ENCODE assay signal across 1 cellular context in the genomic region with DNA sequence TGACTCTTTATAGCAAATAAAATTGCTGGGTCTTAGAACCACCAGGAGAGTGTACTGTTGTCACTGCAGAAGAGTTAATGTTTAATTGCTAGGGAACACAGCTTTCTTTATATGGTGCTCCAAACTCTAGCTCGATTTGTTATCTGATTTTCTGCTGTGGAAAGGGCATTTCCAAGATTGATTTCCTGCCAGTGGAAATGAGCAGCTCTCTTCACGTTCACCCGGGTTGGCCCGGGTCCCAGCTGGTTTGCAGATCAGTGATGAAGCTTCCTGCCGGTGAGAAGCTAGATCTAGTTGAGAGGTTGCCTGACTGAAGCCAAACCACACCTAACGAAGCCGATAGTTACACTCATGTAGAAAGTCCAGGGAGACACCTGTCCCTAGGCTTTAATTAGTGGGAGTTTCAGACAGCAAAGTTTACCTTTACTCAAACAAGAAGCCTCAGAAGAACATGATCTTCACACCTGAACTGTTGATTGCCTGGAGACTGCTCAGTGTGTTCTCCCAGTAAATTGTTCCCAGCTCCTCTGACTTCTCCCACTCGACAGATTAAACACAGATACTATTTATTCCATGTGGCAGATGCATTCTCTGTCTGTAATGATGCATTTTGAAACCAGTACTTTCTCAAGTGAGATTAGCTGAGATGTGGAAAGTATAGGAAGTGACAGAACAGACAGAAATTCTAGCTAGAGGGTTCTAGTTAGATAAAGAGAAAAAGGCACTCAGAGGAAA.
A peak's percentile ranks its signal among the peaks of the same experiment; 100 is the strongest.
TF ChIP-seq lines count a peak whose summit lies in the region.

No MANE protein-coding gene starts in this region.

TF ChIP-seq in HepG2, 621 proteins besides CTCF, POLR2A, EP300 and RAD21 (continued from another document and continues in another):
- TF ChIP-seq, protein P1, sequence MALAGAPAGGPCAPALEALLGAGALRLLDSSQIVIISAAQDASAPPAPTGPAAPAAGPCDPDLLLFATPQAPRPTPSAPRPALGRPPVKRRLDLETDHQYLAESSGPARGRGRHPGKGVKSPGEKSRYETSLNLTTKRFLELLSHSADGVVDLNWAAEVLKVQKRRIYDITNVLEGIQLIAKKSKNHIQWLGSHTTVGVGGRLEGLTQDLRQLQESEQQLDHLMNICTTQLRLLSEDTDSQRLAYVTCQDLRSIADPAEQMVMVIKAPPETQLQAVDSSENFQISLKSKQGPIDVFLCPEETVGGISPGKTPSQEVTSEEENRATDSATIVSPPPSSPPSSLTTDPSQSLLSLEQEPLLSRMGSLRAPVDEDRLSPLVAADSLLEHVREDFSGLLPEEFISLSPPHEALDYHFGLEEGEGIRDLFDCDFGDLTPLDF (CRISPR knock-in tag; IDR thresholded peaks at IDR 0.05), result no peak
- no peak for TF ChIP-seq ZNF30 (CRISPR knock-in tag; IDR thresholded peaks at IDR 0.05)
- TF ChIP-seq KAT7 (CRISPR knock-in tag; IDR thresholded peaks at IDR 0.05; ENCODE audit: borderline replicate concordance), result no peak; the same call in 1 of the 2 replicates
- TF ChIP-seq ZNF776 (CRISPR knock-in tag; IDR thresholded peaks at IDR 0.05), result no peak
- no peak for TF ChIP-seq MYNN (CRISPR knock-in tag; IDR thresholded peaks at IDR 0.05; ENCODE audit: low read depth)
- no peak for TF ChIP-seq MAFG (CRISPR knock-in tag; IDR thresholded peaks at IDR 0.05)
- TF ChIP-seq NFIB (CRISPR knock-in tag; IDR thresholded peaks at IDR 0.05; ENCODE audit: borderline replicate concordance), result no peak
- TF ChIP-seq ZNF605 (CRISPR knock-in tag; IDR thresholded peaks at IDR 0.05), result peak; percentile 86
- no peak for TF ChIP-seq NFYB (CRISPR knock-in tag; IDR thresholded peaks at IDR 0.05)
- TF ChIP-seq CREM (IDR thresholded peaks at IDR 0.05), result peak; percentile 43; the same call in 1 of the 2 replicates
- no peak for TF ChIP-seq CREM (CRISPR knock-in tag; IDR thresholded peaks at IDR 0.05)
- no peak for TF ChIP-seq ZNF564 (CRISPR knock-in tag; IDR thresholded peaks at IDR 0.05)
- no peak for TF ChIP-seq SNAPC2 (CRISPR knock-in tag; IDR thresholded peaks at IDR 0.05)
- TF ChIP-seq FOXK2 (IDR thresholded peaks at IDR 0.05), result no peak
- TF ChIP-seq ZNF234 (CRISPR knock-in tag; conservative IDR thresholded peaks at IDR 0.05), result no peak
- no peak for TF ChIP-seq ZNF256 (CRISPR knock-in tag; conservative IDR thresholded peaks at IDR 0.05)
- TF ChIP-seq, protein P2, sequence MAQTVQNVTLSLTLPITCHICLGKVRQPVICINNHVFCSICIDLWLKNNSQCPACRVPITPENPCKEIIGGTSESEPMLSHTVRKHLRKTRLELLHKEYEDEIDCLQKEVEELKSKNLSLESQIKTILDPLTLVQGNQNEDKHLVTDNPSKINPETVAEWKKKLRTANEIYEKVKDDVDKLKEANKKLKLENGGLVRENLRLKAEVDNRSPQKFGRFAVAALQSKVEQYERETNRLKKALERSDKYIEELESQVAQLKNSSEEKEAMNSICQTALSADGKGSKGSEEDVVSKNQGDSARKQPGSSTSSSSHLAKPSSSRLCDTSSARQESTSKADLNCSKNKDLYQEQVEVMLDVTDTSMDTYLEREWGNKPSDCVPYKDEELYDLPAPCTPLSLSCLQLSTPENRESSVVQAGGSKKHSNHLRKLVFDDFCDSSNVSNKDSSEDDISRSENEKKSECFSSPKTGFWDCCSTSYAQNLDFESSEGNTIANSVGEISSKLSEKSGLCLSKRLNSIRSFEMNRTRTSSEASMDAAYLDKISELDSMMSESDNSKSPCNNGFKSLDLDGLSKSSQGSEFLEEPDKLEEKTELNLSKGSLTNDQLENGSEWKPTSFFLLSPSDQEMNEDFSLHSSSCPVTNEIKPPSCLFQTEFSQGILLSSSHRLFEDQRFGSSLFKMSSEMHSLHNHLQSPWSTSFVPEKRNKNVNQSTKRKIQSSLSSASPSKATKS (CRISPR knock-in tag; IDR thresholded peaks at IDR 0.05), result no peak
- no peak; the same call in 1 of the 2 replicates for TF ChIP-seq ZNF362 (CRISPR knock-in tag; IDR thresholded peaks at IDR 0.05; ENCODE audit: borderline replicate concordance)
- TF ChIP-seq ETV5 (CRISPR knock-in tag; IDR thresholded peaks at IDR 0.05; ENCODE audit: borderline replicate concordance), result peak; percentile 91
- TF ChIP-seq TEF (CRISPR knock-in tag; IDR thresholded peaks at IDR 0.05), result no peak
- peak; percentile 64; the same call in 1 of the 2 replicates for TF ChIP-seq KMT2A (CRISPR knock-in tag; IDR thresholded peaks at IDR 0.05)
- TF ChIP-seq TFE3 (CRISPR knock-in tag; IDR thresholded peaks at IDR 0.05), result peak; percentile 42; the same call in 1 of the 2 replicates
- no peak for TF ChIP-seq ZNF547 (CRISPR knock-in tag; IDR thresholded peaks at IDR 0.05)
- TF ChIP-seq KDM1A (CRISPR knock-in tag; IDR thresholded peaks at IDR 0.05), result no peak
- no peak for TF ChIP-seq HNRNPL (IDR thresholded peaks at IDR 0.05; ENCODE audit: low read depth, low read length)
- 0 out of 2 replicates have a peak, but pooled peaks have one; percentile 34 for TF ChIP-seq NR2F2 (IDR thresholded peaks at IDR 0.05; ENCODE audit: borderline replicate concordance, low read depth)
- TF ChIP-seq, protein P3, sequence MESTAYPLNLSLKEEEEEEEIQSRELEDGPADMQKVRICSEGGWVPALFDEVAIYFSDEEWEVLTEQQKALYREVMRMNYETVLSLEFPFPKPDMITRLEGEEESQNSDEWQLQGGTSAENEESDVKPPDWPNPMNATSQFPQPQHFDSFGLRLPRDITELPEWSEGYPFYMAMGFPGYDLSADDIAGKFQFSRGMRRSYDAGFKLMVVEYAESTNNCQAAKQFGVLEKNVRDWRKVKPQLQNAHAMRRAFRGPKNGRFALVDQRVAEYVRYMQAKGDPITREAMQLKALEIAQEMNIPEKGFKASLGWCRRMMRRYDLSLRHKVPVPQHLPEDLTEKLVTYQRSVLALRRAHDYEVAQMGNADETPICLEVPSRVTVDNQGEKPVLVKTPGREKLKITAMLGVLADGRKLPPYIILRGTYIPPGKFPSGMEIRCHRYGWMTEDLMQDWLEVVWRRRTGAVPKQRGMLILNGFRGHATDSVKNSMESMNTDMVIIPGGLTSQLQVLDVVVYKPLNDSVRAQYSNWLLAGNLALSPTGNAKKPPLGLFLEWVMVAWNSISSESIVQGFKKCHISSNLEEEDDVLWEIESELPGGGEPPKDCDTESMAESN (CRISPR knock-in tag; conservative IDR thresholded peaks at IDR 0.05), result no peak
- TF ChIP-seq PAWR (CRISPR knock-in tag; IDR thresholded peaks at IDR 0.05; ENCODE audit: borderline replicate concordance), result no peak
- no peak for TF ChIP-seq RFX1 (IDR thresholded peaks at IDR 0.05)
- no peak for TF ChIP-seq ATF7-NPFF (CRISPR knock-in tag; IDR thresholded peaks at IDR 0.05; ENCODE audit: low read depth)
- peak; percentile 79 for TF ChIP-seq BCL6 (CRISPR knock-in tag; IDR thresholded peaks at IDR 0.05)
- no peak; the same call in 1 of the 2 replicates for TF ChIP-seq ZNF232 (CRISPR knock-in tag; IDR thresholded peaks at IDR 0.05; ENCODE audit: borderline replicate concordance)
- no peak for TF ChIP-seq ZBTB7A (CRISPR knock-in tag; IDR thresholded peaks at IDR 0.05)
- TF ChIP-seq ZNF720 (CRISPR knock-in tag; IDR thresholded peaks at IDR 0.05), result no peak
- no peak for TF ChIP-seq SOX6 (IDR thresholded peaks at IDR 0.05)
- TF ChIP-seq SOX6 (CRISPR knock-in tag; IDR thresholded peaks at IDR 0.05), result peak; percentile 74; the same call in 1 of the 2 replicates
- TF ChIP-seq ZNF775 (CRISPR knock-in tag; IDR thresholded peaks at IDR 0.05; ENCODE audit: borderline replicate concordance), result peak; percentile 96
- no peak for TF ChIP-seq SUZ12 (IDR thresholded peaks at IDR 0.05; ENCODE audit: low read depth, low read length)
- TF ChIP-seq NFE2L2 (IDR thresholded peaks at IDR 0.05; ENCODE audit: low read length), result no peak
- TF ChIP-seq PCBP1 (IDR thresholded peaks at IDR 0.05; ENCODE audit: borderline replicate concordance, low read depth, low read length), result no peak
- no peak for TF ChIP-seq MLLT10 (CRISPR knock-in tag; IDR thresholded peaks at IDR 0.05)
- no peak for TF ChIP-seq ISX (CRISPR knock-in tag; conservative IDR thresholded peaks at IDR 0.05)
- TF ChIP-seq ONECUT2 (CRISPR knock-in tag; IDR thresholded peaks at IDR 0.05), result peak; percentile 91
- no peak for TF ChIP-seq NR2F1 (CRISPR knock-in tag; IDR thresholded peaks at IDR 0.05)
- no peak for TF ChIP-seq ZNF34 (CRISPR knock-in tag; IDR thresholded peaks at IDR 0.05; ENCODE audit: borderline replicate concordance)
- no peak for TF ChIP-seq ZNF367 (CRISPR knock-in tag; IDR thresholded peaks at IDR 0.05; ENCODE audit: borderline replicate concordance)
- TF ChIP-seq, protein P4, sequence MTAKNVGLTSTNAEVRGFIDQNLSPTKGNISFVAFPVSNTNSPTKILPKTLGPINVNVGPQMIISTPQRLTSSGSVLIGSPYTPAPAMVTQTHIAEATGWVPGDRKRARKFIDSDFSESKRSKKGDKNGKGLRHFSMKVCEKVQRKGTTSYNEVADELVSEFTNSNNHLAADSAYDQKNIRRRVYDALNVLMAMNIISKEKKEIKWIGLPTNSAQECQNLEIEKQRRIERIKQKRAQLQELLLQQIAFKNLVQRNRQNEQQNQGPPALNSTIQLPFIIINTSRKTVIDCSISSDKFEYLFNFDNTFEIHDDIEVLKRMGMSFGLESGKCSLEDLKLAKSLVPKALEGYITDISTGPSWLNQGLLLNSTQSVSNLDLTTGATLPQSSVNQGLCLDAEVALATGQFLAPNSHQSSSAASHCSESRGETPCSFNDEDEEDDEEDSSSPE (CRISPR knock-in tag; IDR thresholded peaks at IDR 0.05), result 0 out of 2 replicates have a peak, but pooled peaks have one; percentile 19
- TF ChIP-seq, protein P5, sequence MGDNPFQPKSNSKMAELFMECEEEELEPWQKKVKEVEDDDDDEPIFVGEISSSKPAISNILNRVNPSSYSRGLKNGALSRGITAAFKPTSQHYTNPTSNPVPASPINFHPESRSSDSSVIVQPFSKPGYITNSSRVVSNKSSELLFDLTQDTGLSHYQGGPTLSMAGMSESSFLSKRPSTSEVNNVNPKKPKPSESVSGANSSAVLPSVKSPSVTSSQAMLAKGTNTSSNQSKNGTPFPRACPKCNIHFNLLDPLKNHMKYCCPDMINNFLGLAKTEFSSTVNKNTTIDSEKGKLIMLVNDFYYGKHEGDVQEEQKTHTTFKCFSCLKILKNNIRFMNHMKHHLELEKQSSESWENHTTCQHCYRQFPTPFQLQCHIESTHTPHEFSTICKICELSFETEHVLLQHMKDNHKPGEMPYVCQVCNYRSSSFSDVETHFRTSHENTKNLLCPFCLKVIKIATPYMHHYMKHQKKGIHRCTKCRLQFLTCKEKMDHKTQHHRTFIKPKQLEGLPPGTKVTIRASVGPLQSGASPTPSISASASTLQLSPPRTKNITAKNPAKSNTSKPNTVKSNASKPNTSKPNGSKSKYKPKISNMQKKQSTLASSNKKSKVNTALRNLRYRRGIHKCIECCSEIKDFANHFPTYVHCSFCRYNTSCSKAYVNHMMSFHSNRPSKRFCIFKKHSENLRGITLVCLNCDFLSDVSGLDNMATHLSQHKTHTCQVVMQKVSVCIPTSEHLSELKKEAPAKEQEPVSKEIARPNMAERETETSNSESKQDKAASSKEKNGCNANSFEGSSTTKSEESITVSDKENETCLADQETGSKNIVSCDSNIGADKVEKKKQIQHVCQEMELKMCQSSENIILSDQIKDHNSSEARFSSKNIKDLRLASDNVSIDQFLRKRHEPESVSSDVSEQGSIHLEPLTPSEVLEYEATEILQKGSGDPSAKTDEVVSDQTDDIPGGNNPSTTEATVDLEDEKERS (CRISPR knock-in tag; IDR thresholded peaks at IDR 0.05), result no peak
- peak; percentile 73; the same call in 1 of the 2 replicates for TF ChIP-seq RXRB (CRISPR knock-in tag; IDR thresholded peaks at IDR 0.05; ENCODE audit: borderline replicate concordance)
- no peak for TF ChIP-seq MED13 (CRISPR knock-in tag; IDR thresholded peaks at IDR 0.05)
- TF ChIP-seq ZNF383 (CRISPR knock-in tag; IDR thresholded peaks at IDR 0.05; ENCODE audit: borderline replicate concordance), result no peak
- TF ChIP-seq ATRX (CRISPR knock-in tag; IDR thresholded peaks at IDR 0.05; ENCODE audit: borderline replicate concordance), result no peak
- no peak; the same call in 1 of the 2 replicates for TF ChIP-seq ZNF652 (CRISPR knock-in tag; IDR thresholded peaks at IDR 0.05; ENCODE audit: borderline replicate concordance, low read depth)
- no peak for TF ChIP-seq JDP2 (CRISPR knock-in tag; IDR thresholded peaks at IDR 0.05; ENCODE audit: borderline replicate concordance)
- TF ChIP-seq ZNF691 (CRISPR knock-in tag; IDR thresholded peaks at IDR 0.05; ENCODE audit: borderline replicate concordance, low read depth), result no peak; the same call in 1 of the 2 replicates
- no peak; the same call in 1 of the 2 replicates for TF ChIP-seq ELF1 (CRISPR knock-in tag; IDR thresholded peaks at IDR 0.05)
